ENCODE assay signal across 18 cellular contexts in the genomic region with DNA sequence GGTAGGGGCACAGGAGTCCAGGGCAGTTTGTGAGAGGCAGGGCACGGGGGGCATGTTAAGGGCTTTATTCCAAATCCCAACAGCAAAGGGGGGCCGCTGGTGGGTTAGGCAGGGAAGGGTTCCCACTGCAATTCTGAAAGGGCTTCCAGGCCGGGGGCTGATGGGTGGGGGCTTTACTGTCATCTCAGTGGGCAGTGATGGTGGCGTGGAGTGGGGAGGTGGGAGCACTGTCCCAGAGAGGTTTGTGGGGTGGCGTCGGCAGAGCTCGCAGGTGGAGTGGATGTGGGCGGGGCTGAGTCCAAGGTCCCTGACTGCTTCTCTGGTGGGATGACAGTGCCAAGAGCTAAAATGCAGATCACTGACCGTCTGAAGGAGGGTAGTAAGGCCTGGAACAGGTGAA.
"Had no signal": no experiment of that assay in that cellular context is flagged by ENCODE, and none has a peak within 500 bp of the region (broad histone marks: within the 10 kb centered on the region; RNA-seq: fewer than 3 reads in every experiment).

No MANE protein-coding gene starts in this region.

- H3K4me3 Mint-ChIP-seq: nephron progenitor cell had no signal

- DNase-seq: cortex of kidney; effector CD8-positive, alpha-beta T cell; foreskin melanocyte; heart left ventricle; hypothalamus; left ventricle myocardium inferior; mesendoderm; naive thymus-derived CD4-positive, alpha-beta T cell; nephron progenitor cell; stimulated activated CD4-positive, alpha-beta T cell treated with anti-CD3 and anti-CD28 coated beads, Interleukin-2, amount 100 ng/mL, for 48 hours; stimulated activated naive CD4-positive, alpha-beta T cell treated with Interleukin-2 at 50 U/mL for 16 hours; tibial artery; upper lobe of left lung; uterus had no signal

- FAIRE-seq: islet of Langerhans had no signal

- H3K9me3 Mint-ChIP-seq: naive thymus-derived CD4-positive, alpha-beta T cell; nephron progenitor cell had no signal

- H3K36me3 Mint-ChIP-seq: naive thymus-derived CD4-positive, alpha-beta T cell had no signal

- H3K4me2 ChIP-seq: smooth muscle cell had no signal

- H3K27ac ChIP-seq: dorsolateral prefrontal cortex, heart left ventricle, left ventricle myocardium inferior, neutrophil, tibial artery, upper lobe of left lung, uterus had no signal

- ATAC-seq: naive thymus-derived CD4-positive, alpha-beta T cell had no signal

- H3K4me3 ChIP-seq: dorsolateral prefrontal cortex, heart left ventricle, left ventricle myocardium inferior, smooth muscle cell, tibial artery, upper lobe of left lung, uterus had no signal

- H3K9me3 ChIP-seq: heart left ventricle, left ventricle myocardium inferior, neutrophil, tibial artery, upper lobe of left lung, uterus had no signal

- H3K27ac Mint-ChIP-seq: nephron progenitor cell had no signal

- H3K27me3 ChIP-seq: dorsolateral prefrontal cortex, upper lobe of left lung, uterus had no signal

- H3K4me1 ChIP-seq: uterus had no signal

- H3K36me3 ChIP-seq: neutrophil, uterus had no signal
